In genomic region chr19:49870309-49870901, GRCh38 we compare ENCODE assay signal across 8 cellular contexts. TPM values are rescaled to one million over a fixed set of nuclear protein-coding genes. Genes with fewer than 3 reads are reported as not detected.
DNase-seq lines count a peak whose midpoint lies in the region; ATAC-seq, FAIRE-seq and TF ChIP-seq lines count a peak whose summit lies in the region.

No MANE protein-coding gene starts in this region.

- 61 to 73% (median 68%) methylated on average over 4 to 15 of the region's 15 CpGs for WGBS in adrenal gland, 4 donors

- no peak for ATAC-seq in thoracic aorta (ENCODE audit: insufficient number of reproducible peaks, low FRiP score, low read depth)
- no peak for ATAC-seq in HG02798 (IDR thresholded peaks at IDR 0.05; ENCODE audit: poor library complexity, unreplicated experiment)

- H3K27me3 ChIP-seq in adrenal gland (no peaks in the 10 kb centered on the region), thoracic aorta (replicated peaks; ENCODE audit: insufficient read depth) (no peaks in the 10 kb centered on the region)

- H3K36me3 ChIP-seq in adrenal gland (replicated peaks in 1 of 2) (peaks cover 0 to 7% of the 10 kb centered on the region in 2 donors), kidney (ENCODE audit: control insufficient read depth in 1 of 2, insufficient read depth in 2 of 2, low read length in 2 of 2) (peaks cover 0 to 7% of the 10 kb centered on the region in 2 donors), thoracic aorta (no peaks in the 10 kb centered on the region)

- H3K4me3 ChIP-seq in adrenal gland (peak overlapping the region in 2 of 4 donors; percentile 12 to 70), kidney (ENCODE audit: low read length in 2 of 2) (peak overlapping the region; percentile 71 to 75), thoracic aorta (peak overlapping the region; percentile 68)

- FAIRE-seq in kidney (lab: Jason Lieb, UNC) = no peak

- DNase-seq in NCI-H82 (lab: John Stamatoyannopoulos, UW) = peak; percentile 48
- no peak for DNase-seq in NCI-H82 treated with DMSO at 0.1 percent for 48 hours (lab: John Stamatoyannopoulos, UW; ENCODE audit: unreplicated experiment)
- DNase-seq in adrenal gland = peak in 6 of 7 donors; percentile 33 to 77 (median 56)
- peak; percentile 82 for DNase-seq in kidney
- DNase-seq in thoracic aorta (ENCODE audit: low spot score) = no peak
- DNase-seq in cerebellar nuclear complex (lab: John Stamatoyannopoulos, UW) = no peak
- no peak for DNase-seq in EL

- peak overlapping the region; percentile 77 to 79 for H3K9ac ChIP-seq in kidney (ENCODE audit: low read length in 2 of 2)

- H3K9me3 ChIP-seq in adrenal gland (replicated peaks in 1 of 3) = no peaks in the 10 kb centered on the region
- no peaks in the 10 kb centered on the region for H3K9me3 ChIP-seq in kidney (ENCODE audit: control insufficient read depth in 1 of 2, low read length in 2 of 2)
- H3K9me3 ChIP-seq in thoracic aorta = no peaks in the 10 kb centered on the region

- H3K4me1 ChIP-seq in adrenal gland (replicated peaks in 1 of 2) = peaks cover 40 to 59% of the 10 kb centered on the region in 2 donors
- peaks cover 21 to 29% of the 10 kb centered on the region in 2 donors for H3K4me1 ChIP-seq in kidney (ENCODE audit: control insufficient read depth in 1 of 2, insufficient read depth in 1 of 2, low read depth in 1 of 2, low read length in 2 of 2)
- H3K4me1 ChIP-seq in thoracic aorta (ENCODE audit: control insufficient read depth in 1 of 2, low read depth in 2 of 2) = peaks cover 20 to 49% of the 10 kb centered on the region in 2 donors

- intact Hi-C loops in adrenal gland (cut with DNase I) (no loop called here), kidney (cut with DNase I) (no loop called here)

- peak overlapping the region; percentile 83 to 98 (median 94) for H3K27ac ChIP-seq in adrenal gland
- peak overlapping the region; percentile 93 to 94 for H3K27ac ChIP-seq in kidney (ENCODE audit: low read depth in 2 of 2, low read length in 2 of 2)
- peak overlapping the region; percentile 67 to 80 for H3K27ac ChIP-seq in thoracic aorta

- TF ChIP-seq CTCF in adrenal gland (IDR thresholded peaks at IDR 0.05) (no peak), kidney (IDR thresholded peaks at IDR 0.05; ENCODE audit: borderline replicate concordance, extremely low read depth, insufficient read depth) (no peak), thoracic aorta (IDR thresholded peaks at IDR 0.05) (no peak)

- TF ChIP-seq POLR2A in adrenal gland (IDR thresholded peaks at IDR 0.05) = no peak

RNA-seq across cellular contexts. Expression of gene PNKP, which starts 3.0 kb away (rescaled TPM):
- 100 to 1,000 TPM in 4 of 8 donors, 10 to 100 TPM in 4; 49.3 to 199 (median 100) TPM for total RNA-seq in adrenal gland
- polyA plus RNA-seq in adrenal gland = 100 to 1,000 TPM in 2 of 3 donors, 10 to 100 TPM in 1; 40.7 to 344 (median 202) TPM
- 101 TPM for total RNA-seq in kidney
- polyA plus RNA-seq in kidney (ENCODE audit: insufficient read depth, low read depth, low replicate concordance) = 45.5 TPM
- total RNA-seq in thoracic aorta = 10 to 100 TPM; 55.8 to 78.7 TPM

RNA-seq across cellular contexts. Expression of gene AKT1S1, which starts 6.8 kb away (rescaled TPM):
- 10 to 100 TPM; 25.7 to 70.3 (median 45.7) TPM for total RNA-seq in adrenal gland
- 10 to 100 TPM; 66.0 to 89.6 (median 75.8) TPM for polyA plus RNA-seq in adrenal gland
- 33.7 TPM for total RNA-seq in kidney
- 47.2 TPM for polyA plus RNA-seq in kidney (ENCODE audit: insufficient read depth, low read depth, low replicate concordance)
- 10 to 100 TPM; 15.2 to 20.7 TPM for total RNA-seq in thoracic aorta

RNA-seq across cellular contexts. Expression of gene TBC1D17, which starts 7.1 kb away (rescaled TPM):
- 100 to 1,000 TPM in 1 of 8 donors, 10 to 100 TPM in 7; 33.5 to 103 (median 51.4) TPM for total RNA-seq in adrenal gland
- polyA plus RNA-seq in adrenal gland = 100 to 1,000 TPM in 2 of 3 donors, 10 to 100 TPM in 1; 22.4 to 198 (median 113) TPM
- 43.6 TPM for total RNA-seq in kidney
- polyA plus RNA-seq in kidney (ENCODE audit: insufficient read depth, low read depth, low replicate concordance) = 34.8 TPM
- total RNA-seq in thoracic aorta = 10 to 100 TPM; 27.9 to 31.7 TPM

RNA-seq across cellular contexts. Expression of gene PTOV1, which starts 19.4 kb away (rescaled TPM):
- total RNA-seq in adrenal gland (100 to 1,000 TPM; 163 to 568 (median 275) TPM), kidney (118 TPM), thoracic aorta (10 to 100 TPM; 62.9 to 72.2 TPM)
- polyA plus RNA-seq in adrenal gland (100 to 1,000 TPM in 2 of 3 donors, 10 to 100 TPM in 1; 78.7 to 620 (median 409) TPM), kidney (ENCODE audit: insufficient read depth, low read depth, low replicate concordance) (235 TPM)

RNA-seq across cellular contexts. Expression of gene IL4I1, which starts 26.3 kb away (rescaled TPM):
- 1 to 10 TPM in 5 of 8 donors, under 1 TPM in 3; 0.18 to 2.1 (median 1.2) TPM for total RNA-seq in adrenal gland
- 1 to 10 TPM in 2 of 3 donors, under 1 TPM in 1; 0.33 to 3.2 (median 2.1) TPM for polyA plus RNA-seq in adrenal gland
- 12.8 TPM for total RNA-seq in kidney
- polyA plus RNA-seq in kidney (ENCODE audit: insufficient read depth, low read depth, low replicate concordance) = 0.82 TPM
- 1 to 10 TPM; 1.5 to 2.2 TPM for total RNA-seq in thoracic aorta

Comparison
In these comparisons a context has a peak if more than half of its experiments do, and no peak if none do; other contexts are left out.
1. DNase-seq: peak in NCI-H82 (single experiment), adrenal gland (6 of 7) and kidney (single experiment); none in NCI-H82 treated with DMSO at 0.1 percent for 48 hours (single experiment), thoracic aorta (single experiment), cerebellar nuclear complex (0 of 2) and EL (single experiment).
2. Peak in every context shown above with its lines, with median percentiles within 50 percentile points of each other: H3K27ac ChIP-seq.